Comparison of ENCODE assay signal across 27 cellular contexts in genomic region chr18:2089416-2089815, GRCh38.
A peak's percentile ranks its signal among the peaks of the same experiment; 100 is the strongest.
DNase-seq lines count a peak whose midpoint lies in the region; ATAC-seq and TF ChIP-seq lines count a peak whose summit lies in the region.
"Had no signal": no experiment of that assay in that cellular context is flagged by ENCODE, and none has a peak within 500 bp of the region (broad histone marks: within the 10 kb centered on the region; RNA-seq: fewer than 3 reads in every experiment).

No MANE protein-coding gene starts in this region.

- intact Hi-C loops in heart left ventricle (cut with DNase I), result loop anchor here in 2 of 10 donors (10.0 kb wide), 1 partner anchor 505 kb away; no protein-coding TSS in a partner anchor

- no peak overlapping the region for H2BK15ac ChIP-seq in mesendoderm (replicated peaks; ENCODE audit: low read depth)

- no peak overlapping the region for H4K5ac ChIP-seq in mesendoderm (ENCODE audit: low read length)

- H3K9me3 ChIP-seq in BLaER1 (no peaks in the 10 kb centered on the region), heart left ventricle (no peaks in the 10 kb centered on the region)
- H3K9me3 ChIP-seq: SJCRH30 had no signal

- H2BK5ac ChIP-seq in mesendoderm (ENCODE audit: low read length), result peak overlapping the region; percentile 47

- H3K4me3 ChIP-seq in BLaER1 (no peak overlapping the region), mesendoderm (ENCODE audit: low read length) (no peak overlapping the region), heart left ventricle (no peak overlapping the region)
- H3K4me3 ChIP-seq: K562, SJCRH30 had no signal

- H3K4me3 Mint-ChIP-seq in T-helper 2 cell treated with Interferon-gamma antibody and Interleukin-4, amounts not matched to agents 5 μg/mL and 100 μg/mL, for 36 hours, result no peak overlapping the region
- H3K4me3 Mint-ChIP-seq: CD4-positive, alpha-beta T cell had no signal

- no peak overlapping the region for H3K23ac ChIP-seq in mesendoderm (ENCODE audit: low read length)

- peak overlapping the region; percentile 18 for H3K56ac ChIP-seq in mesendoderm (ENCODE audit: low read length)

- ATAC-seq in GM19452 (IDR thresholded peaks at IDR 0.05; ENCODE audit: unreplicated experiment) (no peak), heart left ventricle (no peak)
- ATAC-seq: HepG2, K562, PC-3, Right ventricle myocardium inferior, SK-N-SH treated with all-trans-retinoic acid at 6 μM for 48 hours had no signal

- no peak overlapping the region for H3K18ac ChIP-seq in mesendoderm (ENCODE audit: low read length)

- H3K27ac ChIP-seq in BLaER1, result peak overlapping the region; percentile 27; the same call in 1 of the 2 replicates
- no peak overlapping the region for H3K27ac ChIP-seq in mesendoderm (ENCODE audit: low read depth, low read length)
- H3K27ac ChIP-seq in heart left ventricle, result no peak overlapping the region
- H3K27ac ChIP-seq: SJCRH30 had no signal

- H3K9me3 Mint-ChIP-seq in T-helper 2 cell treated with Interferon-gamma antibody and Interleukin-4, amounts not matched to agents 5 μg/mL and 100 μg/mL, for 36 hours, result no peaks in the 10 kb centered on the region
- H3K9me3 Mint-ChIP-seq: CD4-positive, alpha-beta T cell had no signal

- peaks cover 2% of the 10 kb centered on the region for H3K27me3 Mint-ChIP-seq in T-helper 2 cell treated with Interferon-gamma antibody and Interleukin-4, amounts not matched to agents 5 μg/mL and 100 μg/mL, for 36 hours (ENCODE audit: low read depth)
- H3K27me3 Mint-ChIP-seq: CD4-positive, alpha-beta T cell had no signal

- H3K4ac ChIP-seq in mesendoderm (ENCODE audit: low read depth, low read length), result no peak overlapping the region

- H3K27me3 ChIP-seq in BLaER1 (no peaks in the 10 kb centered on the region), mesendoderm (ENCODE audit: insufficient read depth, low read length, poor library complexity) (no peaks in the 10 kb centered on the region), heart left ventricle (no peaks in the 10 kb centered on the region)
- H3K27me3 ChIP-seq: SJCRH30 had no signal

- H3K4me2 ChIP-seq in BLaER1 (peak overlapping the region; percentile 48), mesendoderm (ENCODE audit: low read length) (no peak overlapping the region)

- peaks cover 17% of the 10 kb centered on the region for H3K4me1 Mint-ChIP-seq in T-helper 2 cell treated with Interferon-gamma antibody and Interleukin-4, amounts not matched to agents 5 μg/mL and 100 μg/mL, for 36 hours (ENCODE audit: low read depth)

- H3K27ac Mint-ChIP-seq in T-helper 2 cell treated with Interferon-gamma antibody and Interleukin-4, amounts not matched to agents 5 μg/mL and 100 μg/mL, for 36 hours, result peak overlapping the region; percentile 61
- H3K27ac Mint-ChIP-seq: CD4-positive, alpha-beta T cell had no signal

- no peaks in the 10 kb centered on the region for H3K79me1 ChIP-seq in mesendoderm (ENCODE audit: low read length)

- H2AK5ac ChIP-seq in mesendoderm (ENCODE audit: low read length), result peak overlapping the region; percentile 60

- TF ChIP-seq CTCF in heart left ventricle (IDR thresholded peaks at IDR 0.05), result no peak

- no peak overlapping the region for H3K9ac ChIP-seq in BLaER1
- no peak overlapping the region for H3K9ac ChIP-seq in mesendoderm (ENCODE audit: low read length)

- H4K8ac ChIP-seq in mesendoderm (ENCODE audit: low read depth, low read length), result no peak overlapping the region

- no peaks in the 10 kb centered on the region for H3K36me3 ChIP-seq in BLaER1
- H3K36me3 ChIP-seq in mesendoderm (ENCODE audit: control insufficient read depth, insufficient read depth, low read length), result no peaks in the 10 kb centered on the region
- no peaks in the 10 kb centered on the region for H3K36me3 ChIP-seq in heart left ventricle
- H3K36me3 ChIP-seq: SJCRH30 had no signal

- no peaks in the 10 kb centered on the region for H4K20me1 ChIP-seq in BLaER1

- H3K36me3 Mint-ChIP-seq in T-helper 2 cell treated with Interferon-gamma antibody and Interleukin-4, amounts not matched to agents 5 μg/mL and 100 μg/mL, for 36 hours (ENCODE audit: low read depth), result no peaks in the 10 kb centered on the region

- no peak for TF ChIP-seq POLR2A in heart left ventricle (IDR thresholded peaks at IDR 0.05)

- peak; percentile 80 for DNase-seq in GF-D8 (lab: John Stamatoyannopoulos, UW)
- no peak for DNase-seq in T-helper 2 cell treated with Interferon-gamma antibody and Interleukin-4, amounts not matched to agents 5 μg/mL and 100 μg/mL, for 36 hours (ENCODE audit: low spot score)
- no peak for DNase-seq in mesendoderm
- no peak for DNase-seq in heart left ventricle
- no peak for DNase-seq in amniotic stem cell (lab: John Stamatoyannopoulos, UW)
- DNase-seq: 8988T; CD4-positive, alpha-beta T cell; COR-L47; DMS53; Kasumi-1; MV-4-11; NCI-H1105 treated with DMSO at 0.1 percent for 48 hours; NCI-H146; NCI-H1930; NCI-H2107; NCI-H446; NCI-H524 treated with DMSO at 0.1 percent for 48 hours; NCI-H774; NK-92 treated with Interleukin-12 subunit alpha and Interleukin-12 subunit beta, amount 100 ng/mL, for 24 hours; PC-3; SJCRH30 had no signal

- H3K4me1 ChIP-seq in BLaER1 (peaks cover 20% of the 10 kb centered on the region), mesendoderm (ENCODE audit: control insufficient read depth, low read depth, low read length) (peaks cover 7% of the 10 kb centered on the region), heart left ventricle (peaks cover 0 to 8% (median 0%) of the 10 kb centered on the region in 12 donors)
- H3K4me1 ChIP-seq: SJCRH30 had no signal

- no peaks in the 10 kb centered on the region for H3K79me2 ChIP-seq in mesendoderm (ENCODE audit: control insufficient read depth, insufficient read depth, low read length)

- no peak overlapping the region for H2BK120ac ChIP-seq in mesendoderm (ENCODE audit: low read depth, low read length)

- no CpG with 5 or more reads among the region's 2 CpGs for WGBS in mesendoderm (ENCODE audit: extremely low coverage, insufficient coverage, low lambda C conversion rate)
- 0 to 72% (median 29%) methylated on average over 2 of the region's 2 CpGs for WGBS in heart left ventricle, 4 donors
